ENCODE assay signal across 20 cellular contexts in genomic region chr6:7891098-7891872, GRCh38.
"Had no signal": no experiment of that assay in that cellular context is flagged by ENCODE, and none has a peak within 500 bp of the region (broad histone marks: within the 10 kb centered on the region; RNA-seq: fewer than 3 reads in every experiment).

No MANE protein-coding gene starts in this region.

- H3K9ac ChIP-seq: parathyroid adenoma had no signal

- ATAC-seq: esophagus mucosa, psoas muscle, upper lobe of right lung had no signal

- H3K9me3 ChIP-seq: heart right ventricle, psoas muscle, tibial artery, upper lobe of right lung had no signal

- H3K27me3 ChIP-seq: dorsolateral prefrontal cortex, heart right ventricle, tibial artery, upper lobe of right lung had no signal

- H2AFZ ChIP-seq: parathyroid adenoma had no signal

- H3K27ac ChIP-seq: coronary artery, dorsolateral prefrontal cortex, heart right ventricle, parathyroid adenoma, psoas muscle, tibial artery, upper lobe of right lung had no signal

- DNase-seq: central memory CD4-positive, alpha-beta T cell; dorsolateral prefrontal cortex; effector CD8-positive, alpha-beta T cell; heart right ventricle; kidney glomerular epithelial cell; mesendoderm; naive B cell; nephron progenitor cell; psoas muscle; retina; small intestine; stimulated activated CD4-positive, alpha-beta T cell treated with anti-CD3 and anti-CD28 coated beads, Interleukin-2, amount 100 ng/mL, for 48 hours; tibial artery; upper lobe of right lung had no signal

- H3K27ac Mint-ChIP-seq: nephron progenitor cell; stimulated activated naive CD8-positive, alpha-beta T cell treated with anti-CD3 and anti-CD28 coated beads, Interleukin-15, Interleukin-2, amounts not matched to agents 100 ng/mL and 50 ng/mL, for 24 hours had no signal

- FAIRE-seq: frontal cortex, islet of Langerhans, small intestine had no signal

- H3K27me3 Mint-ChIP-seq: naive B cell; stimulated activated naive CD8-positive, alpha-beta T cell treated with anti-CD3 and anti-CD28 coated beads, Interleukin-15, Interleukin-2, amounts not matched to agents 100 ng/mL and 50 ng/mL, for 24 hours had no signal

- H3K79me2 ChIP-seq: parathyroid adenoma had no signal

- H3K4me1 Mint-ChIP-seq: nephron progenitor cell had no signal

- H3K4me3 Mint-ChIP-seq: naive B cell; nephron progenitor cell; stimulated activated naive CD8-positive, alpha-beta T cell treated with anti-CD3 and anti-CD28 coated beads, Interleukin-15, Interleukin-2, amounts not matched to agents 100 ng/mL and 50 ng/mL, for 24 hours had no signal

- H3K4me1 ChIP-seq: psoas muscle, tibial artery, upper lobe of right lung had no signal

- H3K9me3 Mint-ChIP-seq: naive B cell; stimulated activated naive CD8-positive, alpha-beta T cell treated with anti-CD3 and anti-CD28 coated beads, Interleukin-15, Interleukin-2, amounts not matched to agents 100 ng/mL and 50 ng/mL, for 24 hours had no signal

- H3K4me3 ChIP-seq: coronary artery, dorsolateral prefrontal cortex, heart right ventricle, psoas muscle, tibial artery, upper lobe of right lung had no signal
